ENCODE assay signal across 20 cellular contexts in genomic region chr5:122959740-122960450, GRCh38.
DNase-seq lines count a peak whose midpoint lies in the region; ATAC-seq and TF ChIP-seq lines count a peak whose summit lies in the region.
"Had no signal": no experiment of that assay in that cellular context is flagged by ENCODE, and none has a peak within 500 bp of the region (broad histone marks: within the 10 kb centered on the region; RNA-seq: fewer than 3 reads in every experiment).

No MANE protein-coding gene starts in this region.

- no peak for ATAC-seq in gastroesophageal sphincter
- no peak for ATAC-seq in GM18519 (IDR thresholded peaks at IDR 0.05; ENCODE audit: low FRiP score, unreplicated experiment)
- ATAC-seq in HG03432 (IDR thresholded peaks at IDR 0.05; ENCODE audit: unreplicated experiment) = no peak
- ATAC-seq: Right ventricle myocardium inferior had no signal

- no peak for TF ChIP-seq CTCF in gastroesophageal sphincter (IDR thresholded peaks at IDR 0.05)

- H3K27ac ChIP-seq in gastroesophageal sphincter = no peak overlapping the region
- H3K27ac ChIP-seq: 22Rv1, C4-2B, Peyer's patch had no signal

- no peaks in the 10 kb centered on the region for H3K4me1 ChIP-seq in gastroesophageal sphincter
- H3K4me1 ChIP-seq: Peyer's patch had no signal

- DNase-seq in NCI-H2227 treated with DMSO at 0.1 percent for 48 hours (lab: John Stamatoyannopoulos, UW) (peak; percentile 3), NCI-H2227 (lab: John Stamatoyannopoulos, UW; ENCODE audit: unreplicated experiment) (no peak), erythroblast (lab: John Stamatoyannopoulos, UW) (peak; percentile 6 to 16), medulla oblongata (ENCODE audit: extremely low spot score) (peak; percentile 30), NCI-H2081 treated with DMSO at 0.1 percent for 48 hours (lab: John Stamatoyannopoulos, UW) (no peak)
- DNase-seq: AML-193; DMS79; HFFc6; MM.1S; NCI-H1092; NCI-H1694; NCI-H526; NK-92 treated with Interleukin-12 subunit alpha and Interleukin-12 subunit beta, amount 100 ng/mL, for 24 hours; Peyer's patch had no signal

- H3K9me3 ChIP-seq in gastroesophageal sphincter = peaks cover 0 to 10% (median 0%) of the 10 kb centered on the region in 3 donors
- H3K9me3 ChIP-seq: Peyer's patch had no signal

- 33 to 51% methylated on average over 3 to 4 of the region's 4 CpGs for WGBS in gastroesophageal sphincter (ENCODE audit: low coverage in 1 of 2), 2 donors

- H3K36me3 ChIP-seq in gastroesophageal sphincter = peaks cover 3 to 18% of the 10 kb centered on the region in 2 donors
- H3K36me3 ChIP-seq: Peyer's patch had no signal

- H3K27me3 ChIP-seq in gastroesophageal sphincter = no peaks in the 10 kb centered on the region
- H3K27me3 ChIP-seq: Peyer's patch had no signal

- no peak for TF ChIP-seq EP300 in gastroesophageal sphincter (IDR thresholded peaks at IDR 0.05)

- H3K4me3 ChIP-seq in gastroesophageal sphincter = no peak overlapping the region
- H3K4me3 ChIP-seq: Peyer's patch had no signal

- TF ChIP-seq POLR2A in erythroblast (IDR thresholded peaks at IDR 0.05; ENCODE audit: low read length) = no peak
- no peak for TF ChIP-seq POLR2A in gastroesophageal sphincter (IDR thresholded peaks at IDR 0.05)

Comparison
In these comparisons a context has a peak if more than half of its experiments do, and no peak if none do; other contexts are left out.
1. DNase-seq: peak in NCI-H2227 treated with DMSO at 0.1 percent for 48 hours (single experiment), erythroblast (2 of 2) and medulla oblongata (single experiment); none in NCI-H2227 (single experiment) and NCI-H2081 treated with DMSO at 0.1 percent for 48 hours (single experiment).